6 cellular contexts compared by ENCODE assay signal in the genomic region with DNA sequence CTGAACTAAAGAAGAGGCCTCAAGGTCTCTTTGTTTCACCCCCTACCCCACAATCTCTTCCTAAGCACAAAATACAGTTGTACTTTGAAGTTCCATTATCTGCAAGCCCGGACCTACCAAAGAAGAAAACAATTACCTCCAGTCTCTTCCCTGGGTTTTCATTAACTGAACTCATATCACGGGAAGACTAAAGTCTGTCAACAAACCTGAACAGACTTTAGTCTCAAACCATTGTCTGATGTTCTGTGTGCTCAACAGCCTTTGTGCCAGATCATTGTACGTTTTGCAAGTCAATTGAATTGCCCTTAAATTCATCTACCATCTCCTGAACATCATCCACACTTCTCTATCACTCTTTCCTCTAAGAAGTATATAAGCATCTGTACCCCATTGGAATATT.
"Had no signal": no experiment of that assay in that cellular context is flagged by ENCODE, and none has a peak within 500 bp of the region (broad histone marks: within the 10 kb centered on the region; RNA-seq: fewer than 3 reads in every experiment).

No MANE protein-coding gene starts in this region.

- H3K4me3 ChIP-seq: HAP-1, K562 had no signal

- H3K4me1 ChIP-seq: HAP-1 had no signal

- DNase-seq: GOT3, H7, KG1 had no signal

- H3K36me3 ChIP-seq: HAP-1 had no signal

- H3K9me3 ChIP-seq: HAP-1 had no signal

- ATAC-seq: HCT116, K562 had no signal
